Comparison of ENCODE assay signal across 1 cellular context in genomic region chr7:74028321-74028812, GRCh38.
TF ChIP-seq lines count a peak whose summit lies in the region.

No MANE protein-coding gene starts in this region.

TF ChIP-seq in H1, 55 proteins besides CTCF, POLR2A, EP300 and RAD21:
- TF ChIP-seq SP1 (IDR thresholded peaks at IDR 0.05; ENCODE audit: low read depth, low read length) (no peak), TEAD4 (IDR thresholded peaks at IDR 0.05; ENCODE audit: low read depth, low read length) (no peak)
